ENCODE assay signal across 35 cellular contexts in genomic region chr2:196316050-196316430, GRCh38.
DNase-seq lines count a peak whose midpoint lies in the region; TF ChIP-seq lines count a peak whose summit lies in the region.
"Had no signal": no experiment of that assay in that cellular context is flagged by ENCODE, and none has a peak within 500 bp of the region (broad histone marks: within the 10 kb centered on the region; RNA-seq: fewer than 3 reads in every experiment).

No MANE protein-coding gene starts in this region.

- in situ Hi-C loops in brain microvascular endothelial cell (cut with HindIII; ENCODE audit: low pct_ligation_motif_present, low sequenced_read_pairs), result no loop called here

- H3K36me3 ChIP-seq in brain microvascular endothelial cell (replicated peaks), result no peaks in the 10 kb centered on the region
- H3K36me3 ChIP-seq in osteoblast (ENCODE audit: insufficient read depth, low read length), result no peaks in the 10 kb centered on the region
- no peaks in the 10 kb centered on the region for H3K36me3 ChIP-seq in CD4-positive, alpha-beta memory T cell (ENCODE audit: insufficient read depth, low read length)
- H3K36me3 ChIP-seq: adrenal gland; BLaER1 treated with 17β-estradiol and CSF1 and Interleukin-3, amounts not matched to agents 10 nM and 100 nM; cardiac muscle cell; colonic mucosa; gastrocnemius medialis; ovary had no signal

- POLR2A ChIA-PET in CD4-positive, alpha-beta memory T cell (lab: Charles Lee; ENCODE audit: partially characterized antibody), result no interaction called here

- no peak overlapping the region for H3K4me3 Mint-ChIP-seq in Calu3 (ENCODE audit: low read depth, unreplicated experiment)
- no peak overlapping the region for H3K4me3 Mint-ChIP-seq in CD4-positive, alpha-beta memory T cell
- H3K4me3 Mint-ChIP-seq: activated T-cell treated with anti-CD3 and anti-CD28 coated beads, Interleukin-2, amount 50 U/mL, for 4 hours; naive thymus-derived CD4-positive, alpha-beta T cell; stimulated activated effector memory CD8-positive, alpha-beta T cell treated with anti-CD3 and anti-CD28 coated beads, Interleukin-12 subunit alpha, Interleukin-12 subunit beta, amount 100 ng/mL, for 72 hours; WTC11 had no signal

- CTCF ChIA-PET in Calu3 (lab: Charles Lee), result interaction anchor here (0.7 kb wide), 1 partner anchor 89 kb away, joined by 3 read pairs; no protein-coding TSS in a partner anchor
- CTCF ChIA-PET in CD4-positive, alpha-beta memory T cell (lab: Charles Lee; ENCODE audit: partially characterized antibody), result no interaction called here

- H3K27ac ChIP-seq in brain microvascular endothelial cell (peak overlapping the region; percentile 63), osteoblast (ENCODE audit: low read depth, low read length) (peak overlapping the region; percentile 50)
- H3K27ac ChIP-seq in CD4-positive, alpha-beta memory T cell (ENCODE audit: low read depth, low read length), result no peak overlapping the region
- H3K27ac ChIP-seq: adrenal gland; BLaER1 treated with 17β-estradiol and CSF1 and Interleukin-3, amounts not matched to agents 10 nM and 100 nM; cardiac muscle cell; colonic mucosa; esophagus muscularis mucosa; gastrocnemius medialis; HL-60; ovary; upper lobe of left lung had no signal

- DNase-seq in Calu3 (no peak), LHCN-M2 (ENCODE audit: low read depth) (peak; percentile 82), brain microvascular endothelial cell (no peak), osteoblast (ENCODE audit: insufficient read length, low spot score, missing footprints) (no peak), GM20000 (ENCODE audit: low spot score) (no peak), NAMALWA (ENCODE audit: low spot score) (no peak), NCI-H187 treated with DMSO at 0.1 percent for 48 hours (lab: John Stamatoyannopoulos, UW) (no peak)
- DNase-seq in CD4-positive, alpha-beta memory T cell, result no peak
- DNase-seq: activated CD4-positive, alpha-beta T cell treated with anti-CD3 and anti-CD28 coated beads, Interleukin-2, amount 50 U/mL, for 1 hour; activated naive CD4-positive, alpha-beta T cell; activated T-cell treated with anti-CD3 and anti-CD28 coated beads, Interleukin-2, amount 50 U/mL, for 4 hours; adrenal gland; colonic mucosa; COR-L47; DMS79 treated with DMSO at 0.1 percent for 48 hours; gastrocnemius medialis; hippocampal formation; mesendoderm; naive thymus-derived CD4-positive, alpha-beta T cell; NCI-H1092 treated with DMSO at 0.1 percent for 48 hours; NCI-H187; NCI-H524 treated with DMSO at 0.1 percent for 48 hours; ovary; retina; Right ventricle myocardium superior; stimulated activated CD4-positive, alpha-beta T cell treated with anti-CD3 and anti-CD28 coated beads, Interleukin-12 subunit alpha, Interleukin-12 subunit beta, amount 100 ng/mL, for 4 hours; stimulated activated CD4-positive, alpha-beta T cell treated with anti-CD3 and anti-CD28 coated beads, Interleukin-4, amount 100 ng/mL, for 24 hours; SW 1271; upper lobe of left lung had no signal

- TF ChIP-seq CTCF in Calu3 (IDR thresholded peaks at IDR 0.05; ENCODE audit: unreplicated experiment) (no peak), brain microvascular endothelial cell (IDR thresholded peaks at IDR 0.05; ENCODE audit: low read depth, low read length, missing control alignments) (no peak), osteoblast (IDR thresholded peaks at IDR 0.05; ENCODE audit: extremely low read depth, low read depth, low read length) (no peak), GM20000 (IDR thresholded peaks at IDR 0.05; ENCODE audit: extremely low read depth, missing control alignments) (no peak)

- H3K4me1 ChIP-seq in osteoblast (ENCODE audit: insufficient read depth, low read length), result peaks cover 21% of the 10 kb centered on the region
- no peaks in the 10 kb centered on the region for H3K4me1 ChIP-seq in CD4-positive, alpha-beta memory T cell (ENCODE audit: insufficient read depth, low read length)
- H3K4me1 ChIP-seq: adrenal gland; BLaER1 treated with 17β-estradiol and CSF1 and Interleukin-3, amounts not matched to agents 10 nM and 100 nM; colonic mucosa; gastrocnemius medialis had no signal

- H3K4me1 Mint-ChIP-seq in Calu3 (ENCODE audit: low read depth, unreplicated experiment), result peaks cover 23% of the 10 kb centered on the region
- H3K4me1 Mint-ChIP-seq in CD4-positive, alpha-beta memory T cell, result no peaks in the 10 kb centered on the region
- H3K4me1 Mint-ChIP-seq: stimulated activated effector memory CD8-positive, alpha-beta T cell treated with anti-CD3 and anti-CD28 coated beads, Interleukin-12 subunit alpha, Interleukin-12 subunit beta, amount 100 ng/mL, for 72 hours had no signal

- peak overlapping the region; percentile 40 for H3K4me2 ChIP-seq in osteoblast (ENCODE audit: insufficient read depth, low read length)
- H3K4me2 ChIP-seq: BLaER1 treated with 17β-estradiol and CSF1 and Interleukin-3, amounts not matched to agents 10 nM and 100 nM had no signal

- peaks cover 2% of the 10 kb centered on the region for H3K9me3 Mint-ChIP-seq in Calu3 (ENCODE audit: low read depth, unreplicated experiment)
- H3K9me3 Mint-ChIP-seq in CD4-positive, alpha-beta memory T cell, result no peaks in the 10 kb centered on the region
- H3K9me3 Mint-ChIP-seq: activated T-cell treated with anti-CD3 and anti-CD28 coated beads, Interleukin-2, amount 50 U/mL, for 4 hours; naive thymus-derived CD4-positive, alpha-beta T cell; stimulated activated effector memory CD8-positive, alpha-beta T cell treated with anti-CD3 and anti-CD28 coated beads, Interleukin-12 subunit alpha, Interleukin-12 subunit beta, amount 100 ng/mL, for 72 hours; WTC11 had no signal

- no peaks in the 10 kb centered on the region for H3K79me2 ChIP-seq in osteoblast (ENCODE audit: insufficient read depth, low read length)

- H3K27me3 ChIP-seq in brain microvascular endothelial cell (replicated peaks) (no peaks in the 10 kb centered on the region), osteoblast (ENCODE audit: insufficient read depth, low read length) (no peaks in the 10 kb centered on the region)
- H3K27me3 ChIP-seq in CD4-positive, alpha-beta memory T cell (ENCODE audit: insufficient read depth, low read length), result no peaks in the 10 kb centered on the region
- H3K27me3 ChIP-seq: adrenal gland; BLaER1 treated with 17β-estradiol and CSF1 and Interleukin-3, amounts not matched to agents 10 nM and 100 nM; cardiac muscle cell; colonic mucosa; esophagus muscularis mucosa; gastrocnemius medialis; ovary; upper lobe of left lung had no signal

- H3K36me3 Mint-ChIP-seq in Calu3 (ENCODE audit: insufficient read depth, unreplicated experiment), result no peaks in the 10 kb centered on the region
- H3K36me3 Mint-ChIP-seq in CD4-positive, alpha-beta memory T cell, result no peaks in the 10 kb centered on the region
- H3K36me3 Mint-ChIP-seq: naive thymus-derived CD4-positive, alpha-beta T cell; stimulated activated effector memory CD8-positive, alpha-beta T cell treated with anti-CD3 and anti-CD28 coated beads, Interleukin-12 subunit alpha, Interleukin-12 subunit beta, amount 100 ng/mL, for 72 hours; WTC11 had no signal

- BruUV-seq in Calu3 (replicated peaks; lab: Mats Ljungman, UMichigan), result no TSS peak

- no peaks in the 10 kb centered on the region for H3K27me3 Mint-ChIP-seq in Calu3 (ENCODE audit: unreplicated experiment)
- H3K27me3 Mint-ChIP-seq in CD4-positive, alpha-beta memory T cell, result no peaks in the 10 kb centered on the region

- H3K27ac Mint-ChIP-seq in Calu3 (ENCODE audit: unreplicated experiment), result peak overlapping the region; percentile 12
- no peak overlapping the region for H3K27ac Mint-ChIP-seq in CD4-positive, alpha-beta memory T cell
- H3K27ac Mint-ChIP-seq: naive thymus-derived CD4-positive, alpha-beta T cell; stimulated activated effector memory CD8-positive, alpha-beta T cell treated with anti-CD3 and anti-CD28 coated beads, Interleukin-12 subunit alpha, Interleukin-12 subunit beta, amount 100 ng/mL, for 72 hours; WTC11 had no signal

- H2AFZ ChIP-seq in osteoblast (ENCODE audit: low read length), result no peak overlapping the region

- no peaks in the 10 kb centered on the region for H4K20me1 ChIP-seq in osteoblast (ENCODE audit: insufficient read depth, low read length)
- H4K20me1 ChIP-seq: BLaER1 treated with 17β-estradiol and CSF1 and Interleukin-3, amounts not matched to agents 10 nM and 100 nM had no signal

- intact Hi-C loops in Calu3 (cut with micrococcal nuclease; ENCODE audit: unreplicated experiment), result no loop called here
- intact Hi-C loops in CD4-positive, alpha-beta memory T cell (cut with micrococcal nuclease), result no loop called here

- H3K9me3 ChIP-seq in osteoblast (ENCODE audit: low read depth, low read length), result no peaks in the 10 kb centered on the region
- H3K9me3 ChIP-seq in CD4-positive, alpha-beta memory T cell (ENCODE audit: control insufficient read depth in 1 of 2, low read length in 2 of 2), result no peaks in the 10 kb centered on the region
- H3K9me3 ChIP-seq: adrenal gland; BLaER1 treated with 17β-estradiol and CSF1 and Interleukin-3, amounts not matched to agents 10 nM and 100 nM; colonic mucosa; esophagus muscularis mucosa; gastrocnemius medialis; ovary; upper lobe of left lung had no signal

- no peak overlapping the region for H3K4me3 ChIP-seq in brain microvascular endothelial cell (ENCODE audit: low read depth, low read length)
- H3K4me3 ChIP-seq in osteoblast (ENCODE audit: insufficient read depth, low read length), result no peak overlapping the region
- H3K4me3 ChIP-seq in CD4-positive, alpha-beta memory T cell (ENCODE audit: low read length in 2 of 2), result no peak overlapping the region
- H3K4me3 ChIP-seq: adrenal gland; BLaER1 treated with 17β-estradiol and CSF1 and Interleukin-3, amounts not matched to agents 10 nM and 100 nM; cardiac muscle cell; colonic mucosa; esophagus muscularis mucosa; gastrocnemius medialis; ovary; upper lobe of left lung had no signal
